In genomic region chr15:90035095-90035834, GRCh38 we compare ENCODE assay signal across 1 cellular context.
TF ChIP-seq lines count a peak whose summit lies in the region.

No MANE protein-coding gene starts in this region.

TF ChIP-seq in HepG2, 621 proteins besides CTCF, POLR2A, EP300 and RAD21 (continued from another document and continues in another):
- TF ChIP-seq ZBTB33 (CRISPR knock-in tag; IDR thresholded peaks at IDR 0.05), result peak; percentile 47; the same call in 1 of the 2 replicates
- TF ChIP-seq PRDM15 (CRISPR knock-in tag; IDR thresholded peaks at IDR 0.05), result no peak
- TF ChIP-seq ZNF557 (CRISPR knock-in tag; IDR thresholded peaks at IDR 0.05), result no peak
- TF ChIP-seq ADNP (CRISPR knock-in tag; IDR thresholded peaks at IDR 0.05), result no peak
- no peak for TF ChIP-seq AGO1 (IDR thresholded peaks at IDR 0.05; ENCODE audit: low read depth, low read length, poor library complexity, severe bottlenecking)
- TF ChIP-seq AGO2 (optimal IDR thresholded peaks at IDR 0.05; ENCODE audit: low read depth, low read length), result peak; percentile 14
- no peak for TF ChIP-seq THAP7 (CRISPR knock-in tag; IDR thresholded peaks at IDR 0.05)
- TF ChIP-seq TBX3 (IDR thresholded peaks at IDR 0.05; ENCODE audit: borderline replicate concordance), result no peak
- no peak for TF ChIP-seq RNF2 (conservative IDR thresholded peaks at IDR 0.05; ENCODE audit: low read depth)
- TF ChIP-seq BORCS8-MEF2B (CRISPR knock-in tag; IDR thresholded peaks at IDR 0.05), result no peak
- TF ChIP-seq ZNF431 (CRISPR knock-in tag; IDR thresholded peaks at IDR 0.05; ENCODE audit: borderline replicate concordance, low read depth), result no peak
- no peak for TF ChIP-seq ZNF160 (CRISPR knock-in tag; IDR thresholded peaks at IDR 0.05)
- no peak for TF ChIP-seq ZMAT3 (CRISPR knock-in tag; conservative IDR thresholded peaks at IDR 0.05)
- TF ChIP-seq RFX5 (IDR thresholded peaks at IDR 0.05; ENCODE audit: low read depth, low read length), result no peak
- no peak for TF ChIP-seq ZNF383 (CRISPR knock-in tag; IDR thresholded peaks at IDR 0.05; ENCODE audit: borderline replicate concordance)
- TF ChIP-seq DMTF1 (CRISPR knock-in tag; IDR thresholded peaks at IDR 0.05), result no peak
- no peak for TF ChIP-seq HNRNPUL1 (IDR thresholded peaks at IDR 0.05; ENCODE audit: low read depth, low read length)
- no peak; the same call in 1 of the 2 replicates for TF ChIP-seq ZNF350 (CRISPR knock-in tag; IDR thresholded peaks at IDR 0.05; ENCODE audit: borderline replicate concordance, low read depth)
- peak; percentile 70 for TF ChIP-seq ZEB1 (IDR thresholded peaks at IDR 0.05; ENCODE audit: insufficient replicate concordance, low read depth)
- no peak for TF ChIP-seq ZBTB7A (CRISPR knock-in tag; IDR thresholded peaks at IDR 0.05)
- TF ChIP-seq EED (CRISPR knock-in tag; IDR thresholded peaks at IDR 0.05), result no peak
- TF ChIP-seq CHD4 (IDR thresholded peaks at IDR 0.05; ENCODE audit: borderline replicate concordance, low read length), result no peak
- TF ChIP-seq ZFX (CRISPR knock-in tag; IDR thresholded peaks at IDR 0.05; ENCODE audit: low read depth), result peak; percentile 33; the same call in 1 of the 2 replicates
- no peak for TF ChIP-seq HNRNPH1 (optimal IDR thresholded peaks at IDR 0.05; ENCODE audit: low read depth, low read length)
- TF ChIP-seq FIP1L1 (IDR thresholded peaks at IDR 0.05; ENCODE audit: borderline replicate concordance, insufficient read depth, low read depth, low read length), result no peak
- TF ChIP-seq ZNF747 (CRISPR knock-in tag; IDR thresholded peaks at IDR 0.05; ENCODE audit: borderline replicate concordance), result no peak
- TF ChIP-seq ZNF7 (CRISPR knock-in tag; IDR thresholded peaks at IDR 0.05), result no peak
- TF ChIP-seq RXRA (CRISPR knock-in tag; IDR thresholded peaks at IDR 0.05), result peak; percentile 58
- TF ChIP-seq TBL1XR1 (IDR thresholded peaks at IDR 0.05; ENCODE audit: borderline replicate concordance, low read length, partially characterized antibody), result no peak
- TF ChIP-seq RBM22 (optimal IDR thresholded peaks at IDR 0.05; ENCODE audit: low read length), result peak; percentile 31
- no peak for TF ChIP-seq NR2C2 (CRISPR knock-in tag; IDR thresholded peaks at IDR 0.05; ENCODE audit: borderline replicate concordance)
- no peak for TF ChIP-seq ZBTB34 (CRISPR knock-in tag; IDR thresholded peaks at IDR 0.05)
- peak in 1 of 2 experiments; percentile 67; a peak in 1 of 4 replicates for TF ChIP-seq ATF4 (CRISPR knock-in tag; IDR thresholded peaks at IDR 0.05)
- no peak for TF ChIP-seq DZIP1 (CRISPR knock-in tag; IDR thresholded peaks at IDR 0.05)
- peak; percentile 64; the same call in 1 of the 2 replicates for TF ChIP-seq ZGPAT (CRISPR knock-in tag; IDR thresholded peaks at IDR 0.05)
- no peak for TF ChIP-seq HOXD1 (CRISPR knock-in tag; IDR thresholded peaks at IDR 0.05)
- TF ChIP-seq ZNF841 (CRISPR knock-in tag; IDR thresholded peaks at IDR 0.05; ENCODE audit: borderline replicate concordance), result no peak
- TF ChIP-seq ELF4 (CRISPR knock-in tag; IDR thresholded peaks at IDR 0.05; ENCODE audit: borderline replicate concordance), result no peak
- no peak; the same call in 1 of the 2 replicates for TF ChIP-seq ZNF768 (CRISPR knock-in tag; IDR thresholded peaks at IDR 0.05)
- TF ChIP-seq GABPB1 (CRISPR knock-in tag; IDR thresholded peaks at IDR 0.05), result no peak; the same call in 1 of the 2 replicates
- TF ChIP-seq ZMYM4 (CRISPR knock-in tag; IDR thresholded peaks at IDR 0.05), result peak; percentile 57; the same call in 1 of the 2 replicates
- TF ChIP-seq ZNF264 (CRISPR knock-in tag; IDR thresholded peaks at IDR 0.05), result no peak
- no peak for TF ChIP-seq ZBTB49 (CRISPR knock-in tag; IDR thresholded peaks at IDR 0.05; ENCODE audit: borderline replicate concordance)
- no peak for TF ChIP-seq RORA (CRISPR knock-in tag; IDR thresholded peaks at IDR 0.05)
- TF ChIP-seq ZNF136 (CRISPR knock-in tag; IDR thresholded peaks at IDR 0.05; ENCODE audit: low read depth), result 0 out of 2 replicates have a peak, but pooled peaks have one; percentile 59
